ENCODE assay signal across 9 cellular contexts in the genomic region with DNA sequence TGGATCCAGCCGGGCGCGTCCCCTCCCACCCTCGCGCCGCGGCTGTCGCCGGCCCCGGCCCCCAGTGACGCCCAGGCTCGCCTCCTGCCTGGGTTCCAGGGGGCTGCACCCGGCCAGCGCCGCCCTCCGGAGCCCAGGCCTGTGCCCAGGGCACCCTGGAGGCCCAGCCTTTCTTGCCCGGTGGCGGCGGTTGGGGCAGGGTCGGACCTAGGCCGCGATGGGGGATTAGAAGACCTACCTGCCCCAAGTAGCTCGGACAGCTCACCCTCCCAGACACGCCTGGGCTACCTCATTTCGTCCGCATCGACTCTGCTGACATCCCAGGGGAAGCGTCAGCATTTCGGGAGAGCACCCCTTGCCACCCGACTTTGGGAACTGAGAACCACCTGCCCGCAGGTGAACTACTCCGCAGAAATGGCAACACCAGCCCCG. TPM values are rescaled to one million over a fixed set of nuclear protein-coding genes. Genes with fewer than 3 reads are reported as not detected.
A peak's percentile ranks its signal among the peaks of the same experiment; 100 is the strongest.
DNase-seq lines count a peak whose midpoint lies in the region; ATAC-seq and TF ChIP-seq lines count a peak whose summit lies in the region.
"Had no signal": no experiment of that assay in that cellular context is flagged by ENCODE, and none has a peak within 500 bp of the region (broad histone marks: within the 10 kb centered on the region; RNA-seq: fewer than 3 reads in every experiment).

No MANE protein-coding gene starts in this region.

- no peaks in the 10 kb centered on the region for H3K27me3 Mint-ChIP-seq in activated CD4-positive, alpha-beta T cell treated with anti-CD3 and anti-CD28 coated beads for 36 hours

- TF ChIP-seq CTCF in ascending aorta (IDR thresholded peaks at IDR 0.05) (no peak), kidney epithelial cell (IDR thresholded peaks at IDR 0.05; ENCODE audit: insufficient read depth, low read length, poor library complexity, severe bottlenecking) (no peak), suprapubic skin (IDR thresholded peaks at IDR 0.05) (no peak)

- TF ChIP-seq POLR2A in suprapubic skin (IDR thresholded peaks at IDR 0.05) = no peak

- H3K4me1 ChIP-seq in ascending aorta (peaks cover 8 to 9% of the 10 kb centered on the region in 2 donors), suprapubic skin (peaks cover 33% of the 10 kb centered on the region)
- H3K4me1 ChIP-seq: adrenal gland had no signal

- no peaks in the 10 kb centered on the region for H3K36me3 ChIP-seq in ascending aorta
- peaks cover 6% of the 10 kb centered on the region for H3K36me3 ChIP-seq in kidney epithelial cell (ENCODE audit: control insufficient read depth, insufficient read depth, low read length)
- H3K36me3 ChIP-seq in suprapubic skin = no peaks in the 10 kb centered on the region
- H3K36me3 ChIP-seq: adrenal gland had no signal

- CTCF ChIA-PET in activated CD4-positive, alpha-beta T cell treated with anti-CD3 and anti-CD28 coated beads for 36 hours (lab: Charles Lee) = interaction anchor here (0.6 to 2.0 kb wide), 11 partner anchors 20 to 533 kb away, joined by 3 to 6 read pairs (median 3); no protein-coding TSS in a partner anchor

- peak overlapping the region; percentile 70 for H3K27ac Mint-ChIP-seq in activated CD4-positive, alpha-beta T cell treated with anti-CD3 and anti-CD28 coated beads for 36 hours

- H3K4me1 Mint-ChIP-seq in activated CD4-positive, alpha-beta T cell treated with anti-CD3 and anti-CD28 coated beads for 36 hours = peaks cover 31% of the 10 kb centered on the region

- no peaks in the 10 kb centered on the region for H3K27me3 ChIP-seq in ascending aorta
- no peaks in the 10 kb centered on the region for H3K27me3 ChIP-seq in kidney epithelial cell (ENCODE audit: control insufficient read depth, insufficient read depth, low read length)
- no peaks in the 10 kb centered on the region for H3K27me3 ChIP-seq in suprapubic skin
- H3K27me3 ChIP-seq: adrenal gland had no signal

- POLR2A ChIA-PET in activated CD4-positive, alpha-beta T cell treated with anti-CD3 and anti-CD28 coated beads for 36 hours (lab: Charles Lee) = interaction anchor here (0.6 to 2.5 kb wide), 6 partner anchors 45 to 208 kb away, joined by 3 to 12 read pairs (median 6); no protein-coding TSS in a partner anchor

- no peaks in the 10 kb centered on the region for H3K9me3 Mint-ChIP-seq in activated CD4-positive, alpha-beta T cell treated with anti-CD3 and anti-CD28 coated beads for 36 hours (ENCODE audit: low read depth)

- WGBS in suprapubic skin = 95% methylated on average over 3 of the region's 33 CpGs

- peak overlapping the region; percentile 77 to 89 for H3K27ac ChIP-seq in ascending aorta
- peak overlapping the region; percentile 93 for H3K27ac ChIP-seq in suprapubic skin

- H3K9me3 ChIP-seq in ascending aorta (no peaks in the 10 kb centered on the region), suprapubic skin (no peaks in the 10 kb centered on the region)
- H3K9me3 ChIP-seq: adrenal gland had no signal

- intact Hi-C loops in activated CD4-positive, alpha-beta T cell treated with anti-CD3 and anti-CD28 coated beads for 36 hours (cut with DNase I, micrococcal nuclease) = loop anchor here in 1 of 2 experiments (1.0 to 5.0 kb wide), 4 partner anchors 125 to 643 kb away; a partner anchor contains a TSS
- intact Hi-C loops in ascending aorta (cut with DNase I) = loop anchor here (2.0 kb wide), 1 partner anchor 209 kb away; no protein-coding TSS in a partner anchor

- no peak for DNase-seq in activated CD4-positive, alpha-beta T cell treated with anti-CD3 and anti-CD28 coated beads for 36 hours
- no peak for DNase-seq in activated CD4-positive, alpha-beta T cell treated with anti-CD3 and anti-CD28 coated beads, Interleukin-2, amount 50 U/mL, for 1 hour
- no peak for DNase-seq in ascending aorta (ENCODE audit: low spot score in 2 of 2)
- no peak for DNase-seq in kidney epithelial cell (ENCODE audit: low read depth)
- peak in 1 of 2 donors; percentile 73 for DNase-seq in suprapubic skin (ENCODE audit: low spot score in 2 of 2)
- no peak for DNase-seq in SHP77 (lab: John Stamatoyannopoulos, UW)

- H3K4me3 ChIP-seq in ascending aorta (peak overlapping the region; percentile 73 to 95), kidney epithelial cell (ENCODE audit: low read depth, low read length) (peak overlapping the region; percentile 49), suprapubic skin (peak overlapping the region; percentile 70)

- TF ChIP-seq EP300 in suprapubic skin (IDR thresholded peaks at IDR 0.05) = no peak

- H3K4me3 Mint-ChIP-seq in activated CD4-positive, alpha-beta T cell treated with anti-CD3 and anti-CD28 coated beads for 36 hours = peak overlapping the region; percentile 68

- peaks cover 27% of the 10 kb centered on the region for H3K36me3 Mint-ChIP-seq in activated CD4-positive, alpha-beta T cell treated with anti-CD3 and anti-CD28 coated beads for 36 hours (ENCODE audit: low read depth)

- ATAC-seq in activated CD4-positive, alpha-beta T cell treated with anti-CD3 and anti-CD28 coated beads for 36 hours = no peak
- ATAC-seq in GM19324 (IDR thresholded peaks at IDR 0.05; ENCODE audit: low FRiP score, unreplicated experiment) (no peak), GM21381 (IDR thresholded peaks at IDR 0.05; ENCODE audit: unreplicated experiment) (no peak)

RNA-seq across cellular contexts. Expression of a gene that starts 0.7 kb away (rescaled TPM):
- total RNA-seq in activated CD4-positive, alpha-beta T cell treated with anti-CD3 and anti-CD28 coated beads for 36 hours = 10 to 100 TPM; 27.2 to 32.8 TPM
- total RNA-seq in ascending aorta = 18.8 TPM
- 115 and 120 TPM in 2 replicates for total RNA-seq in kidney epithelial cell
- 10 to 100 TPM; 35.8 to 64.4 (median 45.7) TPM for total RNA-seq in suprapubic skin
